16 cellular contexts compared by ENCODE assay signal in genomic region chr5:180689071-180689694, GRCh38. TPM values are rescaled to one million over a fixed set of nuclear protein-coding genes. Genes with fewer than 3 reads are reported as not detected.
DNase-seq lines count a peak whose midpoint lies in the region; ATAC-seq, FAIRE-seq and TF ChIP-seq lines count a peak whose summit lies in the region.
"Had no signal": no experiment of that assay in that cellular context is flagged by ENCODE, and none has a peak within 500 bp of the region (broad histone marks: within the 10 kb centered on the region; RNA-seq: fewer than 3 reads in every experiment).

No MANE protein-coding gene starts in this region.

- no peak overlapping the region for H3K27ac ChIP-seq in upper lobe of left lung
- H3K27ac ChIP-seq in esophagus squamous epithelium = no peak overlapping the region
- H3K27ac ChIP-seq: adrenal gland, left ventricle myocardium inferior, neutrophil had no signal

- peak; percentile 95 for DNase-seq in Jurkat, Clone E6-1 (ENCODE audit: low read depth, low spot score)
- peak; percentile 32 for DNase-seq in activated CD4-positive, alpha-beta T cell treated with anti-CD3 and anti-CD28 coated beads, Interleukin-2, amount 50 U/mL, for 1 hour
- DNase-seq in central memory CD4-positive, alpha-beta T cell = peak; percentile 53
- DNase-seq in stimulated activated CD4-positive, alpha-beta T cell treated with anti-CD3 and anti-CD28 coated beads, Interleukin-2, amount 100 ng/mL, for 4 hours (ENCODE audit: low read depth) = peak; percentile 23
- DNase-seq in upper lobe of left lung = no peak
- DNase-seq in esophagus squamous epithelium (lab: John Stamatoyannopoulos, UW) = no peak
- no peak for DNase-seq in GM12892 (ENCODE audit: insufficient read length)
- no peak for DNase-seq in T1000 (lab: John Stamatoyannopoulos, UW)
- DNase-seq: adrenal gland, glutamatergic neuron, left ventricle myocardium inferior, MG63, substantia nigra had no signal

- WGBS in upper lobe of left lung, 2 donors = 53 to 63% methylated on average over 13 of the region's 13 CpGs
- 57 to 63% methylated on average over 13 of the region's 13 CpGs for WGBS in esophagus squamous epithelium, 2 donors

- no peak for ATAC-seq in upper lobe of left lung (ENCODE audit: low FRiP score in 2 of 2)
- ATAC-seq: Panc1 had no signal

- H3K4me1 ChIP-seq in upper lobe of left lung (no peaks in the 10 kb centered on the region), esophagus squamous epithelium (no peaks in the 10 kb centered on the region)
- H3K4me1 ChIP-seq: adrenal gland, left ventricle myocardium inferior had no signal

- TF ChIP-seq EP300 in upper lobe of left lung (IDR thresholded peaks at IDR 0.05) = no peak

- no peak for FAIRE-seq in GM12892 (lab: Jason Lieb, UNC)

- H3K4me3 ChIP-seq in Jurkat, Clone E6-1 (ENCODE audit: low read length) = peak overlapping the region; percentile 64
- no peak overlapping the region for H3K4me3 ChIP-seq in upper lobe of left lung
- H3K4me3 ChIP-seq in esophagus squamous epithelium = no peak overlapping the region
- H3K4me3 ChIP-seq: adrenal gland, left ventricle myocardium inferior, MG63 had no signal

- no peaks in the 10 kb centered on the region for H3K27me3 ChIP-seq in upper lobe of left lung
- H3K27me3 ChIP-seq in esophagus squamous epithelium = peaks cover 0 to 77% (median 0%) of the 10 kb centered on the region in 4 donors

- TF ChIP-seq POLR2A in upper lobe of left lung (IDR thresholded peaks at IDR 0.05) (no peak), esophagus squamous epithelium (IDR thresholded peaks at IDR 0.05) (no peak), GM12892 (IDR thresholded peaks at IDR 0.05; ENCODE audit: low read depth, low read length) (no peak)

- intact Hi-C loops in esophagus squamous epithelium (cut with DNase I) = no loop called here

- H3K9me3 ChIP-seq in upper lobe of left lung = no peaks in the 10 kb centered on the region
- H3K9me3 ChIP-seq in esophagus squamous epithelium = no peaks in the 10 kb centered on the region
- H3K9me3 ChIP-seq: adrenal gland, left ventricle myocardium inferior, MG63, neutrophil had no signal

- TF ChIP-seq CTCF in upper lobe of left lung (IDR thresholded peaks at IDR 0.05) = no peak
- TF ChIP-seq CTCF in esophagus squamous epithelium (IDR thresholded peaks at IDR 0.05) = no peak

- H3K36me3 ChIP-seq in upper lobe of left lung (no peaks in the 10 kb centered on the region), esophagus squamous epithelium (no peaks in the 10 kb centered on the region)
- H3K36me3 ChIP-seq: adrenal gland, left ventricle myocardium inferior, MG63, neutrophil had no signal

RNA-seq across cellular contexts. Expression of gene FLT4, which starts 39.8 kb away (rescaled TPM):
- polyA plus RNA-seq in Jurkat, Clone E6-1 (2012; ENCODE audit: insufficient read depth, insufficient read length) = 51.2 TPM
- total RNA-seq in upper lobe of left lung (10 to 100 TPM; 11.7 to 34.0 (median 21.2) TPM), esophagus squamous epithelium (10 to 100 TPM in 1 of 4 donors, 1 to 10 TPM in 2, under 1 TPM in 1; 0.97 to 13.5 (median 4.2) TPM)
- polyA plus RNA-seq in GM12892 (2012; ENCODE audit: missing spikeins) = not detected

RNA-seq across cellular contexts. Expression of gene OR2Y1, which starts 50.7 kb away (rescaled TPM):
- polyA plus RNA-seq in Jurkat, Clone E6-1 (2012; ENCODE audit: insufficient read depth, insufficient read length) = not detected
- total RNA-seq in upper lobe of left lung = not detected
- not detected for total RNA-seq in esophagus squamous epithelium
- not detected for polyA plus RNA-seq in GM12892 (2012; ENCODE audit: missing spikeins)
- total RNA-seq: adrenal gland; left ventricle myocardium inferior; T-helper 2 cell treated with Interferon-gamma antibody and Interleukin-4, amounts not matched to agents 100 ng/mL and 5 ng/mL, for 36 hours had no signal
- polyA plus RNA-seq: adrenal gland had no signal

Comparison
In these comparisons a context has a peak if more than half of its experiments do, and no peak if none do; other contexts are left out.
1. DNase-seq: peak in Jurkat, Clone E6-1 (single experiment), activated CD4-positive, alpha-beta T cell treated with anti-CD3 and anti-CD28 coated beads, Interleukin-2, amount 50 U/mL, for 1 hour (single experiment), central memory CD4-positive, alpha-beta T cell (single experiment) and stimulated activated CD4-positive, alpha-beta T cell treated with anti-CD3 and anti-CD28 coated beads, Interleukin-2, amount 100 ng/mL, for 4 hours (single experiment); none in upper lobe of left lung (0 of 2), esophagus squamous epithelium (single experiment), GM12892 (single experiment) and T1000 (single experiment).